9 cellular contexts compared by ENCODE assay signal in genomic region chr3:107810195-107811071, GRCh38.
A peak's percentile ranks its signal among the peaks of the same experiment; 100 is the strongest.
DNase-seq lines count a peak whose midpoint lies in the region; ATAC-seq and TF ChIP-seq lines count a peak whose summit lies in the region.
"Had no signal": no experiment of that assay in that cellular context is flagged by ENCODE, and none has a peak within 500 bp of the region (broad histone marks: within the 10 kb centered on the region; RNA-seq: fewer than 3 reads in every experiment).

No MANE protein-coding gene starts in this region.

- no peaks in the 10 kb centered on the region for H3K9me3 ChIP-seq in testis
- H3K9me3 ChIP-seq: psoas muscle had no signal

- H3K9me3 Mint-ChIP-seq in memory B cell, result no peaks in the 10 kb centered on the region

- 83 to 86% methylated on average over 8 of the region's 8 CpGs for WGBS in testis, 2 donors

- no peaks in the 10 kb centered on the region for H3K27me3 ChIP-seq in testis

- no peak overlapping the region for H3K4me3 ChIP-seq in testis
- H3K4me3 ChIP-seq: psoas muscle had no signal

- H3K27me3 Mint-ChIP-seq in memory B cell, result no peaks in the 10 kb centered on the region

- peaks cover 11% of the 10 kb centered on the region for H3K36me3 Mint-ChIP-seq in memory B cell

- H3K4me1 ChIP-seq in testis, result peaks cover 9% of the 10 kb centered on the region
- H3K4me1 ChIP-seq: psoas muscle had no signal

- DNase-seq in OCI-M1 (lab: John Stamatoyannopoulos, UW) (peak; percentile 36), memory B cell (ENCODE audit: low spot score in 2 of 2) (no peak), testis (no peak), cardiac septum (ENCODE audit: low spot score) (no peak)
- no peak for DNase-seq in activated T-cell treated with anti-CD3 and anti-CD28 coated beads, Interleukin-2, amount 50 U/mL, for 48 hours
- DNase-seq: psoas muscle had no signal

- peaks cover 8% of the 10 kb centered on the region for H3K4me1 Mint-ChIP-seq in memory B cell

- H3K36me3 ChIP-seq in testis (ENCODE audit: low read depth, missing control alignments), result no peaks in the 10 kb centered on the region

- peak overlapping the region; percentile 39 for H3K27ac Mint-ChIP-seq in memory B cell

- H3K4me3 Mint-ChIP-seq in memory B cell, result no peak overlapping the region

- TF ChIP-seq CTCF in testis (IDR thresholded peaks at IDR 0.05), result no peak

- intact Hi-C loops in testis (cut with DNase I; ENCODE audit: low total_unique reads), result no loop called here
- intact Hi-C loops in cardiac septum (cut with DNase I), result no loop called here

- no peak for TF ChIP-seq POLR2A in testis (IDR thresholded peaks at IDR 0.05)

- ATAC-seq in GM18907 (IDR thresholded peaks at IDR 0.05; ENCODE audit: unreplicated experiment) (peak; percentile 70), HG02981 (IDR thresholded peaks at IDR 0.05; ENCODE audit: unreplicated experiment) (peak; percentile 59), memory B cell (ENCODE audit: low read depth) (peak; percentile 34), HG02840 (IDR thresholded peaks at IDR 0.05; ENCODE audit: low FRiP score, unreplicated experiment) (no peak)
- ATAC-seq: psoas muscle had no signal

- no peak overlapping the region for H3K27ac ChIP-seq in testis
- H3K27ac ChIP-seq: psoas muscle had no signal
